9 cellular contexts compared by ENCODE assay signal in genomic region chr6:43856005-43856765, GRCh38.
DNase-seq lines count a peak whose midpoint lies in the region; ATAC-seq, FAIRE-seq and TF ChIP-seq lines count a peak whose summit lies in the region.
"Had no signal": no experiment of that assay in that cellular context is flagged by ENCODE, and none has a peak within 500 bp of the region (broad histone marks: within the 10 kb centered on the region; RNA-seq: fewer than 3 reads in every experiment).

No MANE protein-coding gene starts in this region.

- DNase-seq in Right ventricle myocardium inferior (ENCODE audit: missing footprints) (no peak), cardiac septum (ENCODE audit: low spot score) (no peak), WTC11 (ENCODE audit: low spot score) (peak; percentile 36), iPS-NIHi7 (ENCODE audit: extremely low spot score) (peak; percentile 67), urothelium cell line (ENCODE audit: low spot score) (peak; percentile 33), ascending aorta (ENCODE audit: low spot score in 2 of 2) (no peak), omental fat pad (ENCODE audit: low spot score) (no peak)
- no peak for DNase-seq in stimulated activated CD4-positive, alpha-beta T cell treated with anti-CD3 and anti-CD28 coated beads, Interleukin-4, amount 100 ng/mL, for 24 hours

- no peaks in the 10 kb centered on the region for H3K9me3 ChIP-seq in ascending aorta
- H3K9me3 ChIP-seq: BLaER1 treated with 17β-estradiol and CSF1 and Interleukin-3, amounts not matched to agents 10 nM and 100 nM had no signal

- no peaks in the 10 kb centered on the region for H3K9me3 Mint-ChIP-seq in WTC11

- H3K27ac ChIP-seq in ascending aorta, result no peak overlapping the region
- H3K27ac ChIP-seq: BLaER1 treated with 17β-estradiol and CSF1 and Interleukin-3, amounts not matched to agents 10 nM and 100 nM had no signal

- H3K27ac Mint-ChIP-seq in WTC11, result no peak overlapping the region

- H3K27me3 ChIP-seq in ascending aorta, result no peaks in the 10 kb centered on the region
- H3K27me3 ChIP-seq: BLaER1 treated with 17β-estradiol and CSF1 and Interleukin-3, amounts not matched to agents 10 nM and 100 nM had no signal

- CTCF ChIA-PET in WTC11 (lab: Charles Lee), result interaction anchor here (0.9 to 2.1 kb wide), 26 partner anchors 9 to 363 kb away, joined by 3 to 17 read pairs (median 4); partner anchors contain the start of gene VEGFA

- no peaks in the 10 kb centered on the region for H3K4me1 ChIP-seq in ascending aorta

- TF ChIP-seq CTCF in WTC11 (IDR thresholded peaks at IDR 0.05) (no peak), ascending aorta (IDR thresholded peaks at IDR 0.05) (peak in 1 of 3 experiments; percentile 35), omental fat pad (IDR thresholded peaks at IDR 0.05) (no peak)

- ATAC-seq in Right ventricle myocardium inferior (peak; percentile 57), WTC11 (peak; percentile 61), omental fat pad (ENCODE audit: low FRiP score) (no peak)

- no peak overlapping the region for H3K4me3 Mint-ChIP-seq in WTC11

- POLR2A ChIA-PET in WTC11 (lab: Charles Lee), result interaction anchor here (0.6 kb wide), 1 partner anchor 904 kb away, joined by 3 read pairs; no protein-coding TSS in a partner anchor

- H3K4me1 Mint-ChIP-seq in WTC11, result peaks cover 13% of the 10 kb centered on the region

- FAIRE-seq in urothelium cell line (lab: Jason Lieb, UNC), result peak; percentile 44

- no peaks in the 10 kb centered on the region for H3K27me3 Mint-ChIP-seq in WTC11 (ENCODE audit: low read depth)

- no peaks in the 10 kb centered on the region for H3K36me3 Mint-ChIP-seq in WTC11

- no peaks in the 10 kb centered on the region for H3K36me3 ChIP-seq in ascending aorta
- H3K36me3 ChIP-seq: BLaER1 treated with 17β-estradiol and CSF1 and Interleukin-3, amounts not matched to agents 10 nM and 100 nM had no signal

- no peak overlapping the region for H3K4me3 ChIP-seq in ascending aorta
- H3K4me3 ChIP-seq: BLaER1 treated with 17β-estradiol and CSF1 and Interleukin-3, amounts not matched to agents 10 nM and 100 nM had no signal

- intact Hi-C loops in Right ventricle myocardium inferior (cut with DNase I), result loop anchor here (1.0 to 5.0 kb wide), 2 partner anchors 95 to 221 kb away; no protein-coding TSS in a partner anchor
- intact Hi-C loops in cardiac septum (cut with DNase I), result no loop called here
- intact Hi-C loops in ascending aorta (cut with DNase I), result no loop called here

TF ChIP-seq in WTC11, 78 proteins besides CTCF, POLR2A, EP300 and RAD21:
- TF ChIP-seq GABPB1 (CRISPR knock-in tag; IDR thresholded peaks at IDR 0.05) (peak; percentile 77), CREM (CRISPR knock-in tag; IDR thresholded peaks at IDR 0.05) (no peak)

Comparison
In these comparisons a context has a peak if more than half of its experiments do, and no peak if none do; other contexts are left out.
1. DNase-seq: peak in WTC11 (single experiment), iPS-NIHi7 (single experiment) and urothelium cell line (single experiment); none in Right ventricle myocardium inferior (single experiment), cardiac septum (single experiment), stimulated activated CD4-positive, alpha-beta T cell treated with anti-CD3 and anti-CD28 coated beads, Interleukin-4, amount 100 ng/mL, for 24 hours (single experiment), ascending aorta (0 of 2) and omental fat pad (single experiment).